ENCODE assay signal across 8 cellular contexts in the genomic region with DNA sequence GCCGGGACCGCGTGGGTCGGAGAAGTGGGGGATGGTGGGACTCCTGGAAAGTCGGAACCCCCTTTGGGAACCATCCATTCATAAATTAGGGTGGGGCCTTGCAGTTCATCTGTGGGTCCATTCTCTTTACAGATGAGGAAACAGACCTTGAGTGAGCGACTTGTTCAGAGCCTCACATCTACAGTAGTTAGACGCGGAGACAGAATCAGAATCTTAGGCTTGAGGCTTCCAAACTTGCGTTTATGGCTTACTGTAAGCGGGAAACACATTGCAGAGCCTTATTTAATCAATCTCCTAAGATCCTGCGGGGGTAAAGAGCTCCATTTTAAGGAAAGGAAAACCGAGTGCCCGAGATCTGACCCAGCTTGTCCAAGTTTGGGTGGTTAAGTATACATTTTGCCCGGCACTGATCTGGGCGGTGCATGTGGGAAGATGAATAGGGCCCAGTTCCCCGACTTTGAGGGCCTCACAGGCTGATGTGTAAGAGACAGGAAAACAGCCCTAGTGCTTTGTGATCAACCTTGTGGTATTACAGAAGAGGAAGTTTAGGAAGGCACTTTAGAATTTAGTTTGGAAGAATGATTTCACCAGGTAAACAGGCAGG. TPM values are rescaled to one million over a fixed set of nuclear protein-coding genes. Genes with fewer than 3 reads are reported as not detected.
A peak's percentile ranks its signal among the peaks of the same experiment; 100 is the strongest.
DNase-seq lines count a peak whose midpoint lies in the region; ATAC-seq lines count a peak whose summit lies in the region.

No MANE protein-coding gene starts in this region.

- H3K4me3 ChIP-seq in GM08714 (ENCODE audit: low read length): peak overlapping the region; percentile 99

- DNase-seq in NCI-H526 treated with DMSO at 0.1 percent for 48 hours (lab: John Stamatoyannopoulos, UW): peak; percentile 57
- peak; percentile 29 for DNase-seq in activated T-cell treated with anti-CD3 and anti-CD28 coated beads for 4 hours
- peak; percentile 73 for DNase-seq in fibroblast of the conjunctiva (ENCODE audit: low read depth)
- peak; percentile 50 for DNase-seq in renal cortical epithelial cell (ENCODE audit: low read depth)
- DNase-seq in SK-N-DZ (ENCODE audit: low spot score): no peak

- ATAC-seq in HG02885 (IDR thresholded peaks at IDR 0.05; ENCODE audit: poor library complexity, unreplicated experiment) (peak; percentile 29), GM19397 (IDR thresholded peaks at IDR 0.05; ENCODE audit: unreplicated experiment) (no peak)

RNA-seq across cellular contexts. Expression of a gene that starts 0.6 kb away (rescaled TPM):
- 257 and 530 TPM in 2 replicates for total RNA-seq in renal cortical epithelial cell
- polyA plus RNA-seq in SK-N-DZ (2014; cell fraction: cytosol; rRNA removed): 253 and 271 TPM in 2 replicates
- 164 and 175 TPM in 2 replicates for polyA plus RNA-seq in SK-N-DZ (2014; cell fraction: nucleus; rRNA removed)
